1 cellular context compared by ENCODE assay signal in the genomic region with DNA sequence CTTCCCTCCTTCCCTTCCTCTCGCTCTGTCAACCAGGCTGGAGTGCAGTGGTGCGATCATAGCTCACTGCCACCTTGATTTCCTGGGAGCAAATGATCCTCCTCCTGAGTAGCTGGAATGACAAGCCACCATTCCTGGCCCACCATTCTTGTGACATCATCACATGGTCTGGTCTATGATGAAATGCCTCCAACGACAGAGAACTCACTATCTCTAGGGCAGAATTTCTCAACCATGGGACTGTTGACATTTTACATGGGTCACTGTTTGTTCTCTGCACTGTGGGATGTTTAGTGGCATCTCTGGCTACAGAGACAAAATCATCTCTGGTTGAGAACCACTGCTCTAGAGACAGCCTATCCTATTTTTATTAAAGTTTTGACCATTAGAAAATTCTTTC.
A peak's percentile ranks its signal among the peaks of the same experiment; 100 is the strongest.
TF ChIP-seq lines count a peak whose summit lies in the region.

No MANE protein-coding gene starts in this region.

TF ChIP-seq in HepG2, 621 proteins besides CTCF, POLR2A, EP300 and RAD21 (continued from another document and continues in another):
- TF ChIP-seq, protein P1, sequence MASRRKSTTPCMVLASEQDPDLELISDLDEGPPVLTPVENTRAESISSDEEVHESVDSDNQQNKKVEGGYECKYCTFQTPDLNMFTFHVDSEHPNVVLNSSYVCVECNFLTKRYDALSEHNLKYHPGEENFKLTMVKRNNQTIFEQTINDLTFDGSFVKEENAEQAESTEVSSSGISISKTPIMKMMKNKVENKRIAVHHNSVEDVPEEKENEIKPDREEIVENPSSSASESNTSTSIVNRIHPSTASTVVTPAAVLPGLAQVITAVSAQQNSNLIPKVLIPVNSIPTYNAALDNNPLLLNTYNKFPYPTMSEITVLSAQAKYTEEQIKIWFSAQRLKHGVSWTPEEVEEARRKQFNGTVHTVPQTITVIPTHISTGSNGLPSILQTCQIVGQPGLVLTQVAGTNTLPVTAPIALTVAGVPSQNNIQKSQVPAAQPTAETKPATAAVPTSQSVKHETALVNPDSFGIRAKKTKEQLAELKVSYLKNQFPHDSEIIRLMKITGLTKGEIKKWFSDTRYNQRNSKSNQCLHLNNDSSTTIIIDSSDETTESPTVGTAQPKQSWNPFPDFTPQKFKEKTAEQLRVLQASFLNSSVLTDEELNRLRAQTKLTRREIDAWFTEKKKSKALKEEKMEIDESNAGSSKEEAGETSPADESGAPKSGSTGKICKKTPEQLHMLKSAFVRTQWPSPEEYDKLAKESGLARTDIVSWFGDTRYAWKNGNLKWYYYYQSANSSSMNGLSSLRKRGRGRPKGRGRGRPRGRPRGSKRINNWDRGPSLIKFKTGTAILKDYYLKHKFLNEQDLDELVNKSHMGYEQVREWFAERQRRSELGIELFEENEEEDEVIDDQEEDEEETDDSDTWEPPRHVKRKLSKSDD (CRISPR knock-in tag; IDR thresholded peaks at IDR 0.05; ENCODE audit: low read depth): peak; percentile 77; the same call in 1 of the 2 replicates
- TF ChIP-seq HMGA1 (CRISPR knock-in tag; conservative IDR thresholded peaks at IDR 0.05) (no peak), KDM4B (CRISPR knock-in tag; IDR thresholded peaks at IDR 0.05) (no peak), KLF16 (CRISPR knock-in tag; IDR thresholded peaks at IDR 0.05) (peak in 1 of 2 experiments; percentile 28; a peak in 1 of 4 replicates), MED1 (CRISPR knock-in tag; IDR thresholded peaks at IDR 0.05) (peak; percentile 45; the same call in 1 of the 2 replicates), GATAD2A (CRISPR knock-in tag; IDR thresholded peaks at IDR 0.05) (peak; percentile 78; the same call in 1 of the 2 replicates), NCOA2 (CRISPR knock-in tag; IDR thresholded peaks at IDR 0.05) (peak; percentile 59), ZNF614 (CRISPR knock-in tag; IDR thresholded peaks at IDR 0.05; ENCODE audit: borderline replicate concordance) (0 out of 2 replicates have a peak, but pooled peaks have one; percentile 40), TGIF2 (CRISPR knock-in tag; IDR thresholded peaks at IDR 0.05) (peak; percentile 63; the same call in 1 of the 2 replicates), RCOR2 (CRISPR knock-in tag; IDR thresholded peaks at IDR 0.05) (0 out of 2 replicates have a peak, but pooled peaks have one; percentile 57), SOX13 (IDR thresholded peaks at IDR 0.05) (no peak), SOX13 (CRISPR knock-in tag; conservative IDR thresholded peaks at IDR 0.05 in 1 of 2, IDR thresholded peaks at IDR 0.05 in 1 of 2) (peak in 1 of 2 experiments; percentile 62; a peak in 1 of 4 replicates), PCBP2 (optimal IDR thresholded peaks at IDR 0.05; ENCODE audit: low read depth, low read length, poor library complexity, severe bottlenecking) (no peak), FOXK2 (IDR thresholded peaks at IDR 0.05) (peak; percentile 46; the same call in 1 of the 2 replicates), SMAD3 (CRISPR knock-in tag; IDR thresholded peaks at IDR 0.05) (peak; percentile 57; the same call in 1 of the 2 replicates), GABPB1 (CRISPR knock-in tag; IDR thresholded peaks at IDR 0.05) (peak; percentile 48; the same call in 1 of the 2 replicates), IRF2 (CRISPR knock-in tag; IDR thresholded peaks at IDR 0.05) (peak; percentile 55; the same call in 1 of the 2 replicates), CBX1 (IDR thresholded peaks at IDR 0.05; ENCODE audit: low read depth) (no peak), FOSL2 (CRISPR knock-in tag; IDR thresholded peaks at IDR 0.05) (peak; percentile 86), FOXK1 (CRISPR knock-in tag; IDR thresholded peaks at IDR 0.05; ENCODE audit: borderline replicate concordance, low read depth) (peak; percentile 69; the same call in 1 of the 2 replicates), MAFF (IDR thresholded peaks at IDR 0.05; ENCODE audit: low read depth, low read length) (no peak), CEBPB (IDR thresholded peaks at IDR 0.05; ENCODE audit: borderline replicate concordance, low read depth, low read length) (peak; percentile 96), ZNF883 (CRISPR knock-in tag; IDR thresholded peaks at IDR 0.05; ENCODE audit: not compliant biosample characterization) (no peak), ZNF331 (CRISPR knock-in tag; IDR thresholded peaks at IDR 0.05) (peak; percentile 65; the same call in 1 of the 2 replicates), SOX6 (IDR thresholded peaks at IDR 0.05) (no peak), SOX6 (CRISPR knock-in tag; IDR thresholded peaks at IDR 0.05) (peak; percentile 60), NR2F6 (IDR thresholded peaks at IDR 0.05) (no peak), NR2F6 (CRISPR knock-in tag; IDR thresholded peaks at IDR 0.05) (peak; percentile 63; the same call in 1 of the 2 replicates), TEAD3 (CRISPR knock-in tag; optimal IDR thresholded peaks at IDR 0.05; ENCODE audit: borderline replicate concordance) (peak; percentile 81), FOXA3 (CRISPR knock-in tag; IDR thresholded peaks at IDR 0.05) (peak; percentile 89), SOX5 (CRISPR knock-in tag; IDR thresholded peaks at IDR 0.05; ENCODE audit: borderline replicate concordance) (peak; percentile 42; the same call in 1 of the 2 replicates), ZNF17 (CRISPR knock-in tag; IDR thresholded peaks at IDR 0.05) (no peak), SP1 (IDR thresholded peaks at IDR 0.05) (no peak), SP1 (CRISPR knock-in tag; IDR thresholded peaks at IDR 0.05) (no peak), ZFP36L2 (CRISPR knock-in tag; IDR thresholded peaks at IDR 0.05) (no peak), FOSL1 (CRISPR knock-in tag; IDR thresholded peaks at IDR 0.05; ENCODE audit: borderline replicate concordance) (no peak)
- TF ChIP-seq, protein P2, sequence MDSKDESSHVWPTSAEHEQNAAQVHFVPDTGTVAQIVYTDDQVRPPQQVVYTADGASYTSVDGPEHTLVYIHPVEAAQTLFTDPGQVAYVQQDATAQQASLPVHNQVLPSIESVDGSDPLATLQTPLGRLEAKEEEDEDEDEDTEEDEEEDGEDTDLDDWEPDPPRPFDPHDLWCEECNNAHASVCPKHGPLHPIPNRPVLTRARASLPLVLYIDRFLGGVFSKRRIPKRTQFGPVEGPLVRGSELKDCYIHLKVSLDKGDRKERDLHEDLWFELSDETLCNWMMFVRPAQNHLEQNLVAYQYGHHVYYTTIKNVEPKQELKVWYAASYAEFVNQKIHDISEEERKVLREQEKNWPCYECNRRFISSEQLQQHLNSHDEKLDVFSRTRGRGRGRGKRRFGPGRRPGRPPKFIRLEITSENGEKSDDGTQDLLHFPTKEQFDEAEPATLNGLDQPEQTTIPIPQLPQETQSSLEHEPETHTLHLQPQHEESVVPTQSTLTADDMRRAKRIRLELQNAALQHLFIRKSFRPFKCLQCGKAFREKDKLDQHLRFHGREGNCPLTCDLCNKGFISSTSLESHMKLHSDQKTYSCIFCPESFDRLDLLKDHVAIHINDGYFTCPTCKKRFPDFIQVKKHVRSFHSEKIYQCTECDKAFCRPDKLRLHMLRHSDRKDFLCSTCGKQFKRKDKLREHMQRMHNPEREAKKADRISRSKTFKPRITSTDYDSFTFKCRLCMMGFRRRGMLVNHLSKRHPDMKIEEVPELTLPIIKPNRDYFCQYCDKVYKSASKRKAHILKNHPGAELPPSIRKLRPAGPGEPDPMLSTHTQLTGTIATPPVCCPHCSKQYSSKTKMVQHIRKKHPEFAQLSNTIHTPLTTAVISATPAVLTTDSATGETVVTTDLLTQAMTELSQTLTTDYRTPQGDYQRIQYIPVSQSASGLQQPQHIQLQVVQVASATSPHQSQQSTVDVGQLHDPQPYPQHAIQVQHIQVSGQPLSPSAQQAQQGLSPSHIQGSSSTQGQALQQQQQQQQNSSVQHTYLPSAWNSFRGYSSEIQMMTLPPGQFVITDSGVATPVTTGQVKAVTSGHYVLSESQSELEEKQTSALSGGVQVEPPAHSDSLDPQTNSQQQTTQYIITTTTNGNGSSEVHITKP (CRISPR knock-in tag; IDR thresholded peaks at IDR 0.05; ENCODE audit: low read depth): 0 out of 2 replicates have a peak, but pooled peaks have one; percentile 49
- TF ChIP-seq, protein P3, sequence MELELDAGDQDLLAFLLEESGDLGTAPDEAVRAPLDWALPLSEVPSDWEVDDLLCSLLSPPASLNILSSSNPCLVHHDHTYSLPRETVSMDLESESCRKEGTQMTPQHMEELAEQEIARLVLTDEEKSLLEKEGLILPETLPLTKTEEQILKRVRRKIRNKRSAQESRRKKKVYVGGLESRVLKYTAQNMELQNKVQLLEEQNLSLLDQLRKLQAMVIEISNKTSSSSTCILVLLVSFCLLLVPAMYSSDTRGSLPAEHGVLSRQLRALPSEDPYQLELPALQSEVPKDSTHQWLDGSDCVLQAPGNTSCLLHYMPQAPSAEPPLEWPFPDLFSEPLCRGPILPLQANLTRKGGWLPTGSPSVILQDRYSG (CRISPR knock-in tag; IDR thresholded peaks at IDR 0.05): no peak
- TF ChIP-seq, protein P4, sequence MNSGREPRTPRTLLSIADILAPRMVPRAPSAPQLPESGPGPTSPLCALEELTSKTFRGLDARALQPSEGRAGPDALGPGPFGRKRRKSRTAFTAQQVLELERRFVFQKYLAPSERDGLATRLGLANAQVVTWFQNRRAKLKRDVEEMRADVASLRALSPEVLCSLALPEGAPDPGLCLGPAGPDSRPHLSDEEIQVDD (CRISPR knock-in tag; IDR thresholded peaks at IDR 0.05; ENCODE audit: borderline replicate concordance): no peak
- TF ChIP-seq, protein P5, sequence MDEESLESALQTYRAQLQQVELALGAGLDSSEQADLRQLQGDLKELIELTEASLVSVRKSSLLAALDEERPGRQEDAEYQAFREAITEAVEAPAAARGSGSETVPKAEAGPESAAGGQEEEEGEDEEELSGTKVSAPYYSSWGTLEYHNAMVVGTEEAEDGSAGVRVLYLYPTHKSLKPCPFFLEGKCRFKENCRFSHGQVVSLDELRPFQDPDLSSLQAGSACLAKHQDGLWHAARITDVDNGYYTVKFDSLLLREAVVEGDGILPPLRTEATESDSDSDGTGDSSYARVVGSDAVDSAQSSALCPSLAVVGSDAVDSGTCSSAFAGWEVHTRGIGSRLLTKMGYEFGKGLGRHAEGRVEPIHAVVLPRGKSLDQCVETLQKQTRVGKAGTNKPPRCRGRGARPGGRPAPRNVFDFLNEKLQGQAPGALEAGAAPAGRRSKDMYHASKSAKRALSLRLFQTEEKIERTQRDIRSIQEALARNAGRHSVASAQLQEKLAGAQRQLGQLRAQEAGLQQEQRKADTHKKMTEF (CRISPR knock-in tag; IDR thresholded peaks at IDR 0.05): peak; percentile 22; the same call in 1 of the 2 replicates
- TF ChIP-seq, protein P6, sequence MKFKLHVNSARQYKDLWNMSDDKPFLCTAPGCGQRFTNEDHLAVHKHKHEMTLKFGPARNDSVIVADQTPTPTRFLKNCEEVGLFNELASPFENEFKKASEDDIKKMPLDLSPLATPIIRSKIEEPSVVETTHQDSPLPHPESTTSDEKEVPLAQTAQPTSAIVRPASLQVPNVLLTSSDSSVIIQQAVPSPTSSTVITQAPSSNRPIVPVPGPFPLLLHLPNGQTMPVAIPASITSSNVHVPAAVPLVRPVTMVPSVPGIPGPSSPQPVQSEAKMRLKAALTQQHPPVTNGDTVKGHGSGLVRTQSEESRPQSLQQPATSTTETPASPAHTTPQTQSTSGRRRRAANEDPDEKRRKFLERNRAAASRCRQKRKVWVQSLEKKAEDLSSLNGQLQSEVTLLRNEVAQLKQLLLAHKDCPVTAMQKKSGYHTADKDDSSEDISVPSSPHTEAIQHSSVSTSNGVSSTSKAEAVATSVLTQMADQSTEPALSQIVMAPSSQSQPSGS (CRISPR knock-in tag; IDR thresholded peaks at IDR 0.05): peak; percentile 77
- TF ChIP-seq, protein P7, sequence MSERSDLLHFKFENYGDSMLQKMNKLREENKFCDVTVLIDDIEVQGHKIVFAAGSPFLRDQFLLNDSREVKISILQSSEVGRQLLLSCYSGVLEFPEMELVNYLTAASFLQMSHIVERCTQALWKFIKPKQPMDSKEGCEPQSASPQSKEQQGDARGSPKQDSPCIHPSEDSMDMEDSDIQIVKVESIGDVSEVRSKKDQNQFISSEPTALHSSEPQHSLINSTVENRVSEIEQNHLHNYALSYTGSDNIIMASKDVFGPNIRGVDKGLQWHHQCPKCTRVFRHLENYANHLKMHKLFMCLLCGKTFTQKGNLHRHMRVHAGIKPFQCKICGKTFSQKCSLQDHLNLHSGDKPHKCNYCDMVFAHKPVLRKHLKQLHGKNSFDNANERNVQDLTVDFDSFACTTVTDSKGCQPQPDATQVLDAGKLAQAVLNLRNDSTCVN (CRISPR knock-in tag; IDR thresholded peaks at IDR 0.05; ENCODE audit: borderline replicate concordance): no peak
- TF ChIP-seq, protein P8, sequence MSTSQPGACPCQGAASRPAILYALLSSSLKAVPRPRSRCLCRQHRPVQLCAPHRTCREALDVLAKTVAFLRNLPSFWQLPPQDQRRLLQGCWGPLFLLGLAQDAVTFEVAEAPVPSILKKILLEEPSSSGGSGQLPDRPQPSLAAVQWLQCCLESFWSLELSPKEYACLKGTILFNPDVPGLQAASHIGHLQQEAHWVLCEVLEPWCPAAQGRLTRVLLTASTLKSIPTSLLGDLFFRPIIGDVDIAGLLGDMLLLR (CRISPR knock-in tag; IDR thresholded peaks at IDR 0.05): no peak
- TF ChIP-seq, protein P9, sequence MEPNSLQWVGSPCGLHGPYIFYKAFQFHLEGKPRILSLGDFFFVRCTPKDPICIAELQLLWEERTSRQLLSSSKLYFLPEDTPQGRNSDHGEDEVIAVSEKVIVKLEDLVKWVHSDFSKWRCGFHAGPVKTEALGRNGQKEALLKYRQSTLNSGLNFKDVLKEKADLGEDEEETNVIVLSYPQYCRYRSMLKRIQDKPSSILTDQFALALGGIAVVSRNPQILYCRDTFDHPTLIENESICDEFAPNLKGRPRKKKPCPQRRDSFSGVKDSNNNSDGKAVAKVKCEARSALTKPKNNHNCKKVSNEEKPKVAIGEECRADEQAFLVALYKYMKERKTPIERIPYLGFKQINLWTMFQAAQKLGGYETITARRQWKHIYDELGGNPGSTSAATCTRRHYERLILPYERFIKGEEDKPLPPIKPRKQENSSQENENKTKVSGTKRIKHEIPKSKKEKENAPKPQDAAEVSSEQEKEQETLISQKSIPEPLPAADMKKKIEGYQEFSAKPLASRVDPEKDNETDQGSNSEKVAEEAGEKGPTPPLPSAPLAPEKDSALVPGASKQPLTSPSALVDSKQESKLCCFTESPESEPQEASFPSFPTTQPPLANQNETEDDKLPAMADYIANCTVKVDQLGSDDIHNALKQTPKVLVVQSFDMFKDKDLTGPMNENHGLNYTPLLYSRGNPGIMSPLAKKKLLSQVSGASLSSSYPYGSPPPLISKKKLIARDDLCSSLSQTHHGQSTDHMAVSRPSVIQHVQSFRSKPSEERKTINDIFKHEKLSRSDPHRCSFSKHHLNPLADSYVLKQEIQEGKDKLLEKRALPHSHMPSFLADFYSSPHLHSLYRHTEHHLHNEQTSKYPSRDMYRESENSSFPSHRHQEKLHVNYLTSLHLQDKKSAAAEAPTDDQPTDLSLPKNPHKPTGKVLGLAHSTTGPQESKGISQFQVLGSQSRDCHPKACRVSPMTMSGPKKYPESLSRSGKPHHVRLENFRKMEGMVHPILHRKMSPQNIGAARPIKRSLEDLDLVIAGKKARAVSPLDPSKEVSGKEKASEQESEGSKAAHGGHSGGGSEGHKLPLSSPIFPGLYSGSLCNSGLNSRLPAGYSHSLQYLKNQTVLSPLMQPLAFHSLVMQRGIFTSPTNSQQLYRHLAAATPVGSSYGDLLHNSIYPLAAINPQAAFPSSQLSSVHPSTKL (CRISPR knock-in tag; IDR thresholded peaks at IDR 0.05): peak; percentile 70
- TF ChIP-seq, protein P10, sequence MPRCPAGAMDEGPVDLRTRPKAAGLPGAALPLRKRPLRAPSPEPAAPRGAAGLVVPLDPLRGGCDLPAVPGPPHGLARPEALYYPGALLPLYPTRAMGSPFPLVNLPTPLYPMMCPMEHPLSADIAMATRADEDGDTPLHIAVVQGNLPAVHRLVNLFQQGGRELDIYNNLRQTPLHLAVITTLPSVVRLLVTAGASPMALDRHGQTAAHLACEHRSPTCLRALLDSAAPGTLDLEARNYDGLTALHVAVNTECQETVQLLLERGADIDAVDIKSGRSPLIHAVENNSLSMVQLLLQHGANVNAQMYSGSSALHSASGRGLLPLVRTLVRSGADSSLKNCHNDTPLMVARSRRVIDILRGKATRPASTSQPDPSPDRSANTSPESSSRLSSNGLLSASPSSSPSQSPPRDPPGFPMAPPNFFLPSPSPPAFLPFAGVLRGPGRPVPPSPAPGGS (CRISPR knock-in tag; IDR thresholded peaks at IDR 0.05): no peak
